8 cellular contexts compared by ENCODE assay signal in the genomic region with DNA sequence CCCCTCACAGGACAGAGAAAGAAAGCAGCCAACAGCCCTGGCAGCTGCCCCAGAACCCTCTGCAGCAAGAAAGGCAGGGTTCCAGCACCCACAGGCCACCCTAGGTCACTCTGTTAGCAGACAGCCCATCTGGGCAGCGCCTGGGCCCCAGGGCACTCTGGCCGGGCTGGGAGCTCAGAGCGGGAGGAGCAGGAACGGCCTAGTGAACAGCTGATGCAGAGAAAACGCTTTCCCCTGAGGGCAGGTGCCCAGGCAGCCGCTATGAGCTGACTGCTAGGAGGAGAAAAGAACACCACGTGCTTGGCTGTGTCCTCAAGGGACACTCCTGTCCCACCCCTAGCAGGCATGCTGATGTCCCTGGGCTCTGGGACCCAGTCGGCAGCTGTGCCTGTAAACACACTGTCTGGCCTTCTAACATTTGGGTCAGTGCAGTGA. TPM values are rescaled to one million over a fixed set of nuclear protein-coding genes. Genes with fewer than 3 reads are reported as not detected.
A peak's percentile ranks its signal among the peaks of the same experiment; 100 is the strongest.
DNase-seq lines count a peak whose midpoint lies in the region; ATAC-seq lines count a peak whose summit lies in the region.

No MANE protein-coding gene starts in this region.

- peak overlapping the region; percentile 73 for H3K4me3 Mint-ChIP-seq in activated CD4-positive, alpha-beta T cell treated with anti-CD3 and anti-CD28 coated beads, Interleukin-2, amount 10 ng/mL, durations not matched to agents 24 days and 14 days
- H3K4me3 Mint-ChIP-seq in activated CD8-positive, alpha-beta T cell treated with anti-CD3 and anti-CD28 coated beads, Interleukin-2, amount 10 ng/mL, durations not matched to agents 7 days and 5 days, result no peak overlapping the region

- H3K36me3 Mint-ChIP-seq in activated CD4-positive, alpha-beta T cell treated with anti-CD3 and anti-CD28 coated beads, Interleukin-2, amount 10 ng/mL, durations not matched to agents 24 days and 14 days (ENCODE audit: low read depth), result peaks cover 19% of the 10 kb centered on the region
- peaks cover 20% of the 10 kb centered on the region for H3K36me3 Mint-ChIP-seq in activated CD8-positive, alpha-beta T cell treated with anti-CD3 and anti-CD28 coated beads, Interleukin-2, amount 10 ng/mL, durations not matched to agents 7 days and 5 days (ENCODE audit: low read depth)

- no peaks in the 10 kb centered on the region for H3K9me3 Mint-ChIP-seq in activated CD4-positive, alpha-beta T cell treated with anti-CD3 and anti-CD28 coated beads, Interleukin-2, amount 10 ng/mL, durations not matched to agents 24 days and 14 days
- no peaks in the 10 kb centered on the region for H3K9me3 Mint-ChIP-seq in activated CD8-positive, alpha-beta T cell treated with anti-CD3 and anti-CD28 coated beads, Interleukin-2, amount 10 ng/mL, durations not matched to agents 7 days and 5 days (ENCODE audit: insufficient read depth)

- no peaks in the 10 kb centered on the region for H3K27me3 Mint-ChIP-seq in activated CD4-positive, alpha-beta T cell treated with anti-CD3 and anti-CD28 coated beads, Interleukin-2, amount 10 ng/mL, durations not matched to agents 24 days and 14 days
- no peaks in the 10 kb centered on the region for H3K27me3 Mint-ChIP-seq in activated CD8-positive, alpha-beta T cell treated with anti-CD3 and anti-CD28 coated beads, Interleukin-2, amount 10 ng/mL, durations not matched to agents 7 days and 5 days (ENCODE audit: low read depth)

- POLR2A ChIA-PET in activated CD8-positive, alpha-beta T cell treated with anti-CD3 and anti-CD28 coated beads, Interleukin-2, amount 10 ng/mL, durations not matched to agents 7 days and 5 days (lab: Charles Lee), result interaction anchor here (0.7 to 2.0 kb wide), 5 partner anchors 19 to 51 kb away, joined by 3 to 11 read pairs (median 4); no protein-coding TSS in a partner anchor

- H3K27me3 ChIP-seq in layer of hippocampus (ENCODE audit: control insufficient read depth, insufficient read depth, low read length), result no peaks in the 10 kb centered on the region

- DNase-seq in activated CD4-positive, alpha-beta T cell treated with anti-CD3 and anti-CD28 coated beads, Interleukin-2, amount 10 ng/mL, durations not matched to agents 24 days and 14 days, result no peak
- no peak for DNase-seq in activated CD4-positive, alpha-beta T cell treated with anti-CD3 and anti-CD28 coated beads, Interleukin-2, amount 50 U/mL, for 48 hours
- no peak for DNase-seq in activated CD8-positive, alpha-beta T cell treated with anti-CD3 and anti-CD28 coated beads, Interleukin-2, amount 10 ng/mL, durations not matched to agents 7 days and 5 days
- no peak for DNase-seq in NCI-H2227 (lab: John Stamatoyannopoulos, UW; ENCODE audit: unreplicated experiment)

- no peak for ATAC-seq in activated CD8-positive, alpha-beta T cell treated with anti-CD3 and anti-CD28 coated beads, Interleukin-2, amount 10 ng/mL, durations not matched to agents 7 days and 5 days
- ATAC-seq in GM19324 (IDR thresholded peaks at IDR 0.05; ENCODE audit: low FRiP score, unreplicated experiment), result no peak
- ATAC-seq in GM19467 (IDR thresholded peaks at IDR 0.05; ENCODE audit: unreplicated experiment), result no peak

- peak overlapping the region; percentile 91 for H3K27ac Mint-ChIP-seq in activated CD4-positive, alpha-beta T cell treated with anti-CD3 and anti-CD28 coated beads, Interleukin-2, amount 10 ng/mL, durations not matched to agents 24 days and 14 days
- H3K27ac Mint-ChIP-seq in activated CD8-positive, alpha-beta T cell treated with anti-CD3 and anti-CD28 coated beads, Interleukin-2, amount 10 ng/mL, durations not matched to agents 7 days and 5 days, result peak overlapping the region; percentile 83

- CTCF ChIA-PET in activated CD8-positive, alpha-beta T cell treated with anti-CD3 and anti-CD28 coated beads, Interleukin-2, amount 10 ng/mL, durations not matched to agents 7 days and 5 days (lab: Charles Lee), result interaction anchor here (0.9 to 22.3 kb wide), 3 partner anchors 10 to 32 kb away, joined by 3 to 421 read pairs (median 4); no protein-coding TSS in a partner anchor

- H3K27ac ChIP-seq in layer of hippocampus (ENCODE audit: low read depth, low read length) (peak overlapping the region; percentile 80), temporal lobe (ENCODE audit: low read depth, low read length) (peak overlapping the region; percentile 97)

- intact Hi-C loops in activated CD4-positive, alpha-beta T cell treated with anti-CD3 and anti-CD28 coated beads, Interleukin-2, amount 10 ng/mL, durations not matched to agents 24 days and 14 days (cut with micrococcal nuclease), result loop anchor here (2.0 kb wide), 1 partner anchor 18 kb away; no protein-coding TSS in a partner anchor

- peaks cover 49% of the 10 kb centered on the region for H3K4me1 Mint-ChIP-seq in activated CD4-positive, alpha-beta T cell treated with anti-CD3 and anti-CD28 coated beads, Interleukin-2, amount 10 ng/mL, durations not matched to agents 24 days and 14 days
- H3K4me1 Mint-ChIP-seq in activated CD8-positive, alpha-beta T cell treated with anti-CD3 and anti-CD28 coated beads, Interleukin-2, amount 10 ng/mL, durations not matched to agents 7 days and 5 days (ENCODE audit: low read depth), result peaks cover 70% of the 10 kb centered on the region

RNA-seq across cellular contexts. Expression of gene RALGDS, which starts 6.6 kb away (rescaled TPM):
- 93.0 and 96.7 TPM in 2 replicates for total RNA-seq in activated CD4-positive, alpha-beta T cell treated with anti-CD3 and anti-CD28 coated beads, Interleukin-2, amount 10 ng/mL, durations not matched to agents 24 days and 14 days
- total RNA-seq in activated CD8-positive, alpha-beta T cell treated with anti-CD3 and anti-CD28 coated beads, Interleukin-2, amount 10 ng/mL, durations not matched to agents 7 days and 5 days, result 100 to 1,000 TPM in 1 of 2 experiments, 10 to 100 TPM in 1; 85.7 to 102 TPM
- total RNA-seq in temporal lobe, result 92.0 TPM

RNA-seq across cellular contexts. Expression of gene GBGT1, which starts 49.2 kb away (rescaled TPM):
- total RNA-seq in activated CD4-positive, alpha-beta T cell treated with anti-CD3 and anti-CD28 coated beads, Interleukin-2, amount 10 ng/mL, durations not matched to agents 24 days and 14 days, result 6.8 and 8.2 TPM in 2 replicates
- 1 to 10 TPM; 3.1 to 4.1 TPM for total RNA-seq in activated CD8-positive, alpha-beta T cell treated with anti-CD3 and anti-CD28 coated beads, Interleukin-2, amount 10 ng/mL, durations not matched to agents 7 days and 5 days
- total RNA-seq in temporal lobe, result 1.5 TPM

RNA-seq across cellular contexts. Expression of gene CEL, which starts 52.7 kb away (rescaled TPM):
- total RNA-seq in activated CD4-positive, alpha-beta T cell treated with anti-CD3 and anti-CD28 coated beads, Interleukin-2, amount 10 ng/mL, durations not matched to agents 24 days and 14 days, result 1.8 and 2.0 TPM in 2 replicates
- total RNA-seq in activated CD8-positive, alpha-beta T cell treated with anti-CD3 and anti-CD28 coated beads, Interleukin-2, amount 10 ng/mL, durations not matched to agents 7 days and 5 days, result 1 to 10 TPM; 2.4 to 2.8 TPM
- 0.49 TPM for total RNA-seq in temporal lobe
